Comparison of ENCODE assay signal across 8 cellular contexts in genomic region chr6:35522660-35523658, GRCh38.
DNase-seq lines count a peak whose midpoint lies in the region; ATAC-seq and TF ChIP-seq lines count a peak whose summit lies in the region.

No MANE protein-coding gene starts in this region.

- peak; percentile 74 to 80 for ATAC-seq in activated CD4-positive, CD25-positive, alpha-beta regulatory T cell treated with anti-CD3 and anti-CD28 coated beads, Interleukin-2, amount 50 U/mL, for 24 hours
- ATAC-seq in central memory CD8-positive, alpha-beta T cell (replicated peaks; ENCODE audit: extremely low read depth, poor library complexity, severe bottlenecking) = peak; percentile 96
- ATAC-seq in GM18867 (IDR thresholded peaks at IDR 0.05; ENCODE audit: unreplicated experiment) = no peak

- H3K36me3 Mint-ChIP-seq in central memory CD8-positive, alpha-beta T cell (ENCODE audit: insufficient read depth) = peaks cover 6% of the 10 kb centered on the region

- H3K4me1 Mint-ChIP-seq in central memory CD8-positive, alpha-beta T cell = peaks cover 28% of the 10 kb centered on the region

- no peak overlapping the region for H3K27ac Mint-ChIP-seq in central memory CD8-positive, alpha-beta T cell (ENCODE audit: low read depth)

- peak; percentile 7 for DNase-seq in AG09319 (ENCODE audit: extremely low read depth, low read depth)
- DNase-seq in GM20000 (ENCODE audit: low spot score) = peak; percentile 84
- DNase-seq in NCI-H2029 treated with DMSO at 0.1 percent for 48 hours (lab: John Stamatoyannopoulos, UW) = peak; percentile 7
- peak; percentile 53 to 73 for DNase-seq in central memory CD8-positive, alpha-beta T cell (ENCODE audit: low spot score in 2 of 2)
- DNase-seq in kidney tubule cell (ENCODE audit: low spot score) = peak; percentile 63
- peak; percentile 81 to 87 for DNase-seq in stimulated activated CD4-positive, alpha-beta T cell treated with anti-CD3 and anti-CD28 coated beads, Interleukin-2, amount 100 ng/mL, for 24 hours

- peak overlapping the region; percentile 57 for H3K4me3 Mint-ChIP-seq in central memory CD8-positive, alpha-beta T cell

- peak; percentile 97 for TF ChIP-seq CTCF in AG09319 (IDR thresholded peaks at IDR 0.05; ENCODE audit: low read depth, low read length)
- peak; percentile 97 for TF ChIP-seq CTCF in GM20000 (IDR thresholded peaks at IDR 0.05; ENCODE audit: extremely low read depth, missing control alignments)

- no peaks in the 10 kb centered on the region for H3K9me3 Mint-ChIP-seq in central memory CD8-positive, alpha-beta T cell

- no peaks in the 10 kb centered on the region for H3K27me3 Mint-ChIP-seq in central memory CD8-positive, alpha-beta T cell

Comparison
In these comparisons a context has a peak if more than half of its experiments do, and no peak if none do; other contexts are left out.
1. DNase-seq: peak in every context shown above with its lines; median percentile 84 in GM20000; 84 in stimulated activated CD4-positive, alpha-beta T cell treated with anti-CD3 and anti-CD28 coated beads, Interleukin-2, amount 100 ng/mL, for 24 hours; 63 in central memory CD8-positive, alpha-beta T cell; 63 in kidney tubule cell; 7 in AG09319; 7 in NCI-H2029 treated with DMSO at 0.1 percent for 48 hours.